ENCODE assay signal across 9 cellular contexts in genomic region chr7:98165827-98166667, GRCh38. TPM values are rescaled to one million over a fixed set of nuclear protein-coding genes. Genes with fewer than 3 reads are reported as not detected.
DNase-seq lines count a peak whose midpoint lies in the region; ATAC-seq, FAIRE-seq and TF ChIP-seq lines count a peak whose summit lies in the region.
"Had no signal": no experiment of that assay in that cellular context is flagged by ENCODE, and none has a peak within 500 bp of the region (broad histone marks: within the 10 kb centered on the region; RNA-seq: fewer than 3 reads in every experiment).

No MANE protein-coding gene starts in this region.

- DNase-seq in A549 (ENCODE audit: low read depth in 1 of 2, low spot score in 1 of 2) = peak; percentile 31 to 46
- peak; percentile 35 for DNase-seq in M059J (ENCODE audit: low read depth)
- DNase-seq in effector CD8-positive, alpha-beta T cell (lab: John Stamatoyannopoulos, UW) = peak; percentile 20
- DNase-seq in myocyte (ENCODE audit: low read depth) = peak; percentile 44
- peak; percentile 76 for DNase-seq in testis
- DNase-seq in vagina (ENCODE audit: extremely low spot score in 2 of 2) = no peak

- 0 out of 3 replicates have a peak, but pooled peaks cover 3% of the 10 kb centered on the region for H3K4me1 ChIP-seq in A549
- peaks cover 12% of the 10 kb centered on the region for H3K4me1 ChIP-seq in testis
- peaks cover 19% of the 10 kb centered on the region for H3K4me1 ChIP-seq in vagina

- H3K9me3 ChIP-seq in A549 (no peaks in the 10 kb centered on the region), testis (no peaks in the 10 kb centered on the region), vagina (no peaks in the 10 kb centered on the region)

- POLR2A ChIA-PET in A549 (lab: Yijun Ruan, JAX) = no interaction called here

- CTCF ChIA-PET in A549 (lab: Yijun Ruan, JAX) = interaction anchor here (0.7 to 24.1 kb wide), 20 partner anchors 8 to 148 kb away, joined by 3 to 493 read pairs (median 4); partner anchors contain the start of gene LMTK2

- TF ChIP-seq EP300 in A549 (IDR thresholded peaks at IDR 0.05) = no peak

- intact Hi-C loops in testis (cut with DNase I; ENCODE audit: low total_unique reads) (loop anchor here (5.0 to 10.0 kb wide), 2 partner anchors 61 to 144 kb away; partner anchors contain the start of gene LMTK2), vagina (cut with DNase I) (loop anchor here (5.0 kb wide), 1 partner anchor 144 kb away; no protein-coding TSS in a partner anchor)

- TF ChIP-seq RAD21 in A549 (conservative IDR thresholded peaks at IDR 0.05 in 1 of 2, IDR thresholded peaks at IDR 0.05 in 1 of 2) = peak; percentile 77 to 79

- FAIRE-seq in A549 (lab: Jason Lieb, UNC) = no peak
- FAIRE-seq: endometrium had no signal

- 67% methylated on average over 18 of the region's 18 CpGs for WGBS in A549 (ENCODE audit: missing lambda C conversion rate)
- 68% methylated on average over 14 to 17 of the region's 18 CpGs for WGBS in testis, 2 donors

- H3K27me3 ChIP-seq in testis = no peaks in the 10 kb centered on the region
- H3K27me3 ChIP-seq in vagina = no peaks in the 10 kb centered on the region

- H3K4me2 ChIP-seq in A549 = no peak overlapping the region

- no peaks in the 10 kb centered on the region for H3K36me3 ChIP-seq in testis (ENCODE audit: low read depth, missing control alignments)
- peaks cover 0 to 2% of the 10 kb centered on the region in 2 donors for H3K36me3 ChIP-seq in vagina

- TF ChIP-seq POLR2A in A549 (IDR thresholded peaks at IDR 0.05; ENCODE audit: low read length) (no peak), testis (IDR thresholded peaks at IDR 0.05) (no peak), vagina (IDR thresholded peaks at IDR 0.05) (no peak)

- no peak overlapping the region for H3K4me3 ChIP-seq in A549
- H3K4me3 ChIP-seq in testis = no peak overlapping the region
- no peak overlapping the region for H3K4me3 ChIP-seq in vagina

- TF ChIP-seq CTCF in A549 (IDR thresholded peaks at IDR 0.05) (peak; percentile 77), testis (IDR thresholded peaks at IDR 0.05) (peak; percentile 33 to 71 (median 52)), vagina (IDR thresholded peaks at IDR 0.05) (no peak)

- ATAC-seq in A549 (peak; percentile 72 to 89; a peak in 5 of 6 replicates), GM18502 (IDR thresholded peaks at IDR 0.05; ENCODE audit: poor library complexity, unreplicated experiment) (peak; percentile 74)
- peak; percentile 31 to 41 for ATAC-seq in activated CD4-positive, CD25-positive, alpha-beta regulatory T cell treated with anti-CD3 and anti-CD28 coated beads, Interleukin-2, amount 50 U/mL, for 24 hours

- H3K27ac ChIP-seq in A549 (no peak overlapping the region), testis (no peak overlapping the region), vagina (no peak overlapping the region)

TF ChIP-seq in A549, 52 proteins besides CTCF, POLR2A, EP300 and RAD21:
- TF ChIP-seq SMC3 (IDR thresholded peaks at IDR 0.05) (peak; percentile 72), SREBF2 (IDR thresholded peaks at IDR 0.05) (no peak)

RNA-seq across cellular contexts. Expression of gene BHLHA15, which starts 45.2 kb away (rescaled TPM):
- polyA plus RNA-seq in A549 (2011; rRNA removed) (0.15 and 0.30 TPM in 2 replicates), A549 (2017; fragmentation: RNase III; extraction: RNeasy Plus Mini Kit Qiagen cat#74134 plus additional on column Dnase treatment) (0.23 to 0.34 TPM in 2 of 3 replicates, not detected in the other), testis (ENCODE audit: insufficient read depth, low read depth, low replicate concordance) (not detected)
- polyA plus RNA-seq in A549 (2012; cell fraction: cytosol; rRNA removed) = 0.10 TPM in 1 of 2 replicates, not detected in the other
- polyA plus RNA-seq in A549 (2012; cell fraction: nucleus; rRNA removed) = 0.23 and 0.24 TPM in 2 replicates
- 0.39 and 0.45 TPM in 2 replicates for polyA minus RNA-seq in A549 (2011; rRNA and poly(A)+ RNA removed)
- not detected in 2 replicates for total RNA-seq in M059J (2014; rRNA removed; shearing (Covaris generic))
- total RNA-seq in myocyte (not detected in 2 replicates), testis (1 to 10 TPM in 1 of 2 donors, under 1 TPM in 1; 0.50 to 2.4 TPM), vagina (not detected)
- polyA plus RNA-seq in myocyte (2012) = 0.30 TPM

RNA-seq across cellular contexts. Expression of gene LMTK2, which starts 59.4 kb away (rescaled TPM):
- polyA plus RNA-seq in A549 (2011; rRNA removed) (13.0 and 14.9 TPM in 2 replicates), A549 (2017; fragmentation: RNase III; extraction: RNeasy Plus Mini Kit Qiagen cat#74134 plus additional on column Dnase treatment) (6.9 to 7.9 TPM (median 7.7 TPM) in 3 replicates), testis (ENCODE audit: insufficient read depth, low read depth, low replicate concordance) (16.1 TPM)
- polyA plus RNA-seq in A549 (2012; cell fraction: cytosol; rRNA removed) = 6.5 and 8.7 TPM in 2 replicates
- polyA plus RNA-seq in A549 (2012; cell fraction: nucleus; rRNA removed) = 16.3 and 18.7 TPM in 2 replicates
- polyA minus RNA-seq in A549 (2011; rRNA and poly(A)+ RNA removed) = 20.5 and 20.9 TPM in 2 replicates
- total RNA-seq in M059J (2014; rRNA removed; shearing (Covaris generic)) = 7.7 and 10.9 TPM in 2 replicates
- total RNA-seq in myocyte (7.1 and 7.3 TPM in 2 replicates), testis (10 to 100 TPM; 35.5 to 36.1 TPM), vagina (21.6 TPM)
- polyA plus RNA-seq in myocyte (2012) = 4.1 TPM

Comparison
In these comparisons a context has a peak if more than half of its experiments do, and no peak if none do; other contexts are left out.
1. DNase-seq: peak in A549 (2 of 2), M059J (single experiment), effector CD8-positive, alpha-beta T cell (single experiment), myocyte (single experiment) and testis (single experiment); none in vagina (0 of 2).
2. CTCF ChIP-seq: peak in A549 (single experiment) and testis (3 of 3); none in vagina (0 of 3).
3. Peak in every context shown above with its lines, with median percentiles within 50 percentile points of each other: ATAC-seq.